In the genomic region with DNA sequence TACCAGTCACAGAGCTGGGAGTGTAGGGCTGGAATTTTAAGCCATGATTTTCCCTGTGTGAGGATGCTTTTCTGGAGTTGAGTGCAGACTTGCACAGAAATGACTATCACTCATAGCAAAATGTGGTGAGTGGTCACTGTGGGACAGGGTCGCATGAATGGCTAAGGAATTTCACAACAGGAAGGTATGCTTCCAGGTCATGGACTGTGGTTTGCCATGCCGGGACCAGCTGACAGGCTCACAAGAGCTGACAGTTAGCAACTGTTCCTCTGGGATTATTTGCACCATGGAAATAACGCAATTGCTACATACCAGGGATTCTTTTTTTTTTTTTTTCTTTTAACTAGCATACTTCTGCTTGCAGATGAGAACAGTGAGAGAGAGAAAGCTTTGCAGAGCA, we compare ENCODE assay signal across 12 cellular contexts. TPM values are rescaled to one million over a fixed set of nuclear protein-coding genes. Genes with fewer than 3 reads are reported as not detected.
A peak's percentile ranks its signal among the peaks of the same experiment; 100 is the strongest.
DNase-seq lines count a peak whose midpoint lies in the region.
"Had no signal": no experiment of that assay in that cellular context is flagged by ENCODE, and none has a peak within 500 bp of the region (broad histone marks: within the 10 kb centered on the region; RNA-seq: fewer than 3 reads in every experiment).

No MANE protein-coding gene starts in this region.

- H4K5ac ChIP-seq in mesendoderm (ENCODE audit: low read length) = no peak overlapping the region

- H2BK5ac ChIP-seq in mesendoderm (ENCODE audit: low read length) = no peak overlapping the region

- no CpG with 5 or more reads among the region's 3 CpGs for WGBS in mesendoderm (ENCODE audit: extremely low coverage, insufficient coverage, low lambda C conversion rate)

- H3K79me1 ChIP-seq in mesendoderm (ENCODE audit: low read length) = peaks cover 4% of the 10 kb centered on the region

- H2BK15ac ChIP-seq in mesendoderm (replicated peaks; ENCODE audit: low read depth) = no peak overlapping the region

- no peaks in the 10 kb centered on the region for H3K27me3 ChIP-seq in mesendoderm (ENCODE audit: insufficient read depth, low read length, poor library complexity)
- H3K27me3 ChIP-seq: right atrium auricular region had no signal

- no peak overlapping the region for H2BK120ac ChIP-seq in mesendoderm (ENCODE audit: low read depth, low read length)

- H3K4me2 ChIP-seq in mesendoderm (ENCODE audit: low read length) = no peak overlapping the region

- no peak overlapping the region for H3K4me3 ChIP-seq in mesendoderm (ENCODE audit: low read length)
- H3K4me3 ChIP-seq: right atrium auricular region had no signal

- H4K8ac ChIP-seq in mesendoderm (ENCODE audit: low read depth, low read length) = no peak overlapping the region

- DNase-seq in AG20443 (ENCODE audit: low spot score) = peak; percentile 86
- peak; percentile 69 for DNase-seq in M059J (ENCODE audit: low read depth)
- DNase-seq in dedifferentiated amniotic fluid mesenchymal stem cell (ENCODE audit: extremely low spot score) = peak; percentile 76
- DNase-seq in mesendoderm = peak; percentile 65
- DNase-seq in stimulated activated CD4-positive, alpha-beta T cell treated with anti-CD3 and anti-CD28 coated beads, Interleukin-1b, Interleukin-23, amount 100 ng/mL, for 48 hours = no peak
- no peak for DNase-seq in C1 segment of cervical spinal cord (lab: John Stamatoyannopoulos, UW)
- DNase-seq in SKM-1 (lab: John Stamatoyannopoulos, UW; ENCODE audit: unreplicated experiment) = no peak
- no peak for DNase-seq in NCI-H146 treated with DMSO at 0.1 percent for 48 hours (lab: John Stamatoyannopoulos, UW; ENCODE audit: unreplicated experiment)
- DNase-seq: activated T-cell treated with anti-CD3 and anti-CD28 coated beads, Interleukin-2, amount 50 U/mL, for 48 hours; Calu3; NCI-H1092 had no signal

- no peaks in the 10 kb centered on the region for H3K36me3 ChIP-seq in mesendoderm (ENCODE audit: control insufficient read depth, insufficient read depth, low read length)
- H3K36me3 ChIP-seq: right atrium auricular region had no signal

- no peak overlapping the region for H3K4ac ChIP-seq in mesendoderm (ENCODE audit: low read depth, low read length)

- no peak overlapping the region for H3K27ac ChIP-seq in mesendoderm (ENCODE audit: low read depth, low read length)
- H3K27ac ChIP-seq: right atrium auricular region had no signal

- no peak overlapping the region for H2AK5ac ChIP-seq in mesendoderm (ENCODE audit: low read length)

- peaks cover 6% of the 10 kb centered on the region for H3K79me2 ChIP-seq in mesendoderm (ENCODE audit: control insufficient read depth, insufficient read depth, low read length)

- no peak overlapping the region for H3K23ac ChIP-seq in mesendoderm (ENCODE audit: low read length)

- H3K56ac ChIP-seq in mesendoderm (ENCODE audit: low read length) = no peak overlapping the region

- no peak overlapping the region for H3K9ac ChIP-seq in mesendoderm (ENCODE audit: low read length)

- H3K4me1 ChIP-seq in mesendoderm (ENCODE audit: control insufficient read depth, low read depth, low read length) = peaks cover 3% of the 10 kb centered on the region

- no peak overlapping the region for H3K18ac ChIP-seq in mesendoderm (ENCODE audit: low read length)

RNA-seq across cellular contexts. Expression of a gene that starts 3.8 kb away (rescaled TPM):
- 20.3 and 28.3 TPM in 2 replicates for total RNA-seq in M059J (2014; rRNA removed; shearing (Covaris generic))
- polyA plus RNA-seq in mesendoderm (2013, experiment 1 of 2) = 37.8 TPM
- polyA plus RNA-seq in mesendoderm (2013, experiment 2 of 2) = 39.0 TPM

Comparison
In these comparisons a context has a peak if more than half of its experiments do, and no peak if none do; other contexts are left out.
1. DNase-seq: peak in AG20443 (single experiment), M059J (single experiment), dedifferentiated amniotic fluid mesenchymal stem cell (single experiment) and mesendoderm (single experiment); none in stimulated activated CD4-positive, alpha-beta T cell treated with anti-CD3 and anti-CD28 coated beads, Interleukin-1b, Interleukin-23, amount 100 ng/mL, for 48 hours (single experiment), C1 segment of cervical spinal cord (0 of 14), SKM-1 (single experiment) and NCI-H146 treated with DMSO at 0.1 percent for 48 hours (single experiment).